In genomic region chr12:48978741-48979601, GRCh38 we compare ENCODE assay signal across 9 cellular contexts. TPM values are rescaled to one million over a fixed set of nuclear protein-coding genes. Genes with fewer than 3 reads are reported as not detected.
A peak's percentile ranks its signal among the peaks of the same experiment; 100 is the strongest.
DNase-seq lines count a peak whose midpoint lies in the region; ATAC-seq and TF ChIP-seq lines count a peak whose summit lies in the region.
"Had no signal": no experiment of that assay in that cellular context is flagged by ENCODE, and none has a peak within 500 bp of the region (broad histone marks: within the 10 kb centered on the region; RNA-seq: fewer than 3 reads in every experiment).

No MANE protein-coding gene starts in this region.

- no peak overlapping the region for H3K9ac ChIP-seq in iPS-15b (ENCODE audit: low read depth, low read length)

- no peak for TF ChIP-seq POLR2A in spleen (IDR thresholded peaks at IDR 0.05)

- DNase-seq in DMS 273 (lab: John Stamatoyannopoulos, UW; ENCODE audit: unreplicated experiment) (peak; percentile 49), DMS 273 treated with DMSO at 0.1 percent for 48 hours (lab: John Stamatoyannopoulos, UW) (no peak), WERI-Rb-1 (no peak), spleen (no peak), hypothalamus (lab: John Stamatoyannopoulos, UW) (no peak), occipital lobe (lab: John Stamatoyannopoulos, UW) (no peak)

- intact Hi-C loops in spleen (cut with DNase I; ENCODE audit: low total_unique reads), result no loop called here

- H3K4me3 ChIP-seq in WERI-Rb-1 (ENCODE audit: low read depth, low read length) (peak overlapping the region; percentile 35), iPS-15b (ENCODE audit: low read depth, low read length) (peak overlapping the region; percentile 56), spleen (peak overlapping the region; percentile 23 to 74 (median 44))

- WGBS in spleen, 5 donors, result 0 to 4% (median 3%) methylated on average over 19 to 45 of the region's 45 CpGs

- H3K27ac ChIP-seq in WERI-Rb-1, result no peak overlapping the region
- H3K27ac ChIP-seq in spleen, result peak overlapping the region in 3 of 8 donors; percentile 57 to 76 (median 67)
- H3K27ac ChIP-seq: 22Rv1 had no signal

- ATAC-seq in GM18517 (IDR thresholded peaks at IDR 0.05; ENCODE audit: unreplicated experiment), result no peak

- peaks cover 57% of the 10 kb centered on the region for H3K27me3 ChIP-seq in WERI-Rb-1 (ENCODE audit: insufficient read depth, low read depth, severe bottlenecking)
- H3K27me3 ChIP-seq in iPS-15b (ENCODE audit: control insufficient read depth, insufficient read depth, low read length), result peaks cover 98% of the 10 kb centered on the region
- H3K27me3 ChIP-seq in spleen (replicated peaks in 1 of 7), result peaks cover 0 to 98% (median 68%) of the 10 kb centered on the region in 7 donors

- H3K36me3 ChIP-seq in WERI-Rb-1, result no peaks in the 10 kb centered on the region
- H3K36me3 ChIP-seq in iPS-15b (ENCODE audit: control insufficient read depth, insufficient read depth, low read length), result no peaks in the 10 kb centered on the region
- no peaks in the 10 kb centered on the region for H3K36me3 ChIP-seq in spleen

- H3K9me3 ChIP-seq in WERI-Rb-1 (ENCODE audit: severe bottlenecking) (no peaks in the 10 kb centered on the region), iPS-15b (ENCODE audit: control insufficient read depth, insufficient read depth, low read length) (no peaks in the 10 kb centered on the region), spleen (no peaks in the 10 kb centered on the region)

- TF ChIP-seq CTCF in WERI-Rb-1 (IDR thresholded peaks at IDR 0.05; ENCODE audit: low read depth, low read length) (no peak), spleen (IDR thresholded peaks at IDR 0.05 in 8 of 11, conservative IDR thresholded peaks at IDR 0.05 in 3 of 11) (no peak)

- H3K4me1 ChIP-seq in iPS-15b (ENCODE audit: control insufficient read depth, insufficient read depth, low read length) (no peaks in the 10 kb centered on the region), spleen (peaks cover 37 to 53% (median 46%) of the 10 kb centered on the region in 6 donors)

RNA-seq across cellular contexts. Expression of gene WNT1, which starts 0.8 kb away (rescaled TPM):
- total RNA-seq in spleen, result under 1 TPM in 3 of 7 donors, not detected in 4; 0.23 to 0.52 (median 0.41) TPM
- polyA plus RNA-seq in spleen, result under 1 TPM in 1 of 3 donors, not detected in 2; 0.06 TPM
- not detected for total RNA-seq in occipital lobe

RNA-seq across cellular contexts. Expression of gene WNT10B, which starts 7.4 kb away (rescaled TPM):
- total RNA-seq in spleen (1 to 10 TPM in 6 of 7 donors, under 1 TPM in 1; 0.59 to 2.9 (median 2.0) TPM), occipital lobe (6.2 TPM)
- 1 to 10 TPM; 2.5 to 5.4 (median 4.6) TPM for polyA plus RNA-seq in spleen

RNA-seq across cellular contexts. Expression of gene DDN, which starts 20.2 kb away (rescaled TPM):
- total RNA-seq in spleen (1 to 10 TPM in 1 of 7 donors, under 1 TPM in 5, not detected in 1; 0.15 to 2.0 (median 0.40) TPM), occipital lobe (9.2 TPM)
- polyA plus RNA-seq in spleen, result under 1 TPM; 0.09 to 0.64 (median 0.42) TPM

RNA-seq across cellular contexts. Expression of gene ARF3, which starts 21.7 kb away (rescaled TPM):
- total RNA-seq in spleen, result 100 to 1,000 TPM in 4 of 7 donors, 10 to 100 TPM in 3; 66.8 to 152 (median 125) TPM
- polyA plus RNA-seq in spleen, result 10 to 100 TPM; 22.2 to 54.1 (median 31.2) TPM
- 67.5 TPM for total RNA-seq in occipital lobe

RNA-seq across cellular contexts. Expression of gene PRKAG1, which starts 39.6 kb away (rescaled TPM):
- total RNA-seq in spleen (10 to 100 TPM; 40.2 to 47.2 (median 44.6) TPM), occipital lobe (27.9 TPM)
- polyA plus RNA-seq in spleen, result 10 to 100 TPM; 34.1 to 41.4 (median 39.8) TPM
